In the genomic region with DNA sequence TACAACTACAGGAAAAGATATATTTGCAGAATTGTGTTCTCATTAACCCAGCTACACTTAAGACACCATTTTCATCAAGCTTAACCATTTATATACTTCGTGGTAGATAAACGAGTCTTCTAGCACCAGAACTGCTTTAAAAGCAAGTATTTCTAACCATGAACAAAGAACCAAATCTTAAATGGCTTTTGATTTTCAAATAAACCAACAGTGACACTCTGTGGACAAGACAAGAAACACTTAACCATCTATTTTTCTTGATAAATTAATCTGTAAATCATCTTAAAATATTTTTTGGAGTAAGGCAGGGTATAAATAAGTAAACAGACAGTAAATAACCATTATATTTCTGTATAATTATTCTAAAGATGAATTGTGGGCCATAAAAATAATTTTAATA, we compare ENCODE assay signal across 10 cellular contexts. TPM values are rescaled to one million over a fixed set of nuclear protein-coding genes. Genes with fewer than 3 reads are reported as not detected.
DNase-seq lines count a peak whose midpoint lies in the region; ATAC-seq, FAIRE-seq and TF ChIP-seq lines count a peak whose summit lies in the region.
"Had no signal": no experiment of that assay in that cellular context is flagged by ENCODE, and none has a peak within 500 bp of the region (broad histone marks: within the 10 kb centered on the region; RNA-seq: fewer than 3 reads in every experiment).

No MANE protein-coding gene starts in this region.

- H3K36me3 Mint-ChIP-seq in activated CD8-positive, alpha-beta memory T cell treated with anti-CD3 and anti-CD28 coated beads, Interleukin-2, amount 10 ng/mL, durations not matched to agents 7 days and 5 days = no peaks in the 10 kb centered on the region

- H3K4me1 Mint-ChIP-seq in activated CD8-positive, alpha-beta memory T cell treated with anti-CD3 and anti-CD28 coated beads, Interleukin-2, amount 10 ng/mL, durations not matched to agents 7 days and 5 days = no peaks in the 10 kb centered on the region

- no peak overlapping the region for H3K4me2 ChIP-seq in endothelial cell of umbilical vein (ENCODE audit: insufficient read depth, low read length)

- POLR2A ChIA-PET in endothelial cell of umbilical vein (lab: Charles Lee) = no interaction called here

- H3K9me3 Mint-ChIP-seq in activated CD8-positive, alpha-beta memory T cell treated with anti-CD3 and anti-CD28 coated beads, Interleukin-2, amount 10 ng/mL, durations not matched to agents 7 days and 5 days (ENCODE audit: low read depth) = no peaks in the 10 kb centered on the region

- no peak overlapping the region for H3K4me3 ChIP-seq in endothelial cell of umbilical vein (replicated peaks in 1 of 3; ENCODE audit: insufficient read depth in 1 of 3, low read depth in 1 of 3, low read length in 3 of 3)
- H3K4me3 ChIP-seq: mucosa of descending colon had no signal

- intact Hi-C loops in endothelial cell of umbilical vein (cut with micrococcal nuclease) = no loop called here

- no TSS peak for BruUV-seq in endothelial cell of umbilical vein (replicated peaks; lab: Mats Ljungman, UMichigan)

- H3K27me3 ChIP-seq in endothelial cell of umbilical vein (ENCODE audit: control insufficient read depth in 2 of 2, insufficient read depth in 2 of 2, low read length in 2 of 2) = no peaks in the 10 kb centered on the region

- DNase-seq in DMS153 (lab: John Stamatoyannopoulos, UW) (peak; percentile 0), DMS153 treated with DMSO at 0.1 percent for 48 hours (lab: John Stamatoyannopoulos, UW; ENCODE audit: unreplicated experiment) (no peak), NCI-H345 treated with DMSO at 0.1 percent for 48 hours (lab: John Stamatoyannopoulos, UW; ENCODE audit: unreplicated experiment) (peak; percentile 13), endothelial cell of umbilical vein (ENCODE audit: low read depth, low spot score) (no peak), retina (peak; percentile 8), mucosa of gallbladder (ENCODE audit: low spot score) (no peak)
- DNase-seq in activated CD8-positive, alpha-beta memory T cell treated with anti-CD3 and anti-CD28 coated beads, Interleukin-2, amount 10 ng/mL, durations not matched to agents 7 days and 5 days = no peak
- DNase-seq: mucosa of descending colon had no signal

- H3K79me2 ChIP-seq in endothelial cell of umbilical vein (ENCODE audit: control insufficient read depth, insufficient read depth, low read length) = no peaks in the 10 kb centered on the region

- no peaks in the 10 kb centered on the region for H3K9me1 ChIP-seq in endothelial cell of umbilical vein (replicated peaks; ENCODE audit: control insufficient read depth, extremely low read depth, insufficient read depth, low read length)

- no peaks in the 10 kb centered on the region for H3K4me1 ChIP-seq in endothelial cell of umbilical vein (ENCODE audit: control insufficient read depth, extremely low read depth, insufficient read depth, low read length)

- H3K27me3 Mint-ChIP-seq in activated CD8-positive, alpha-beta memory T cell treated with anti-CD3 and anti-CD28 coated beads, Interleukin-2, amount 10 ng/mL, durations not matched to agents 7 days and 5 days = no peaks in the 10 kb centered on the region

- H3K9me3 ChIP-seq in endothelial cell of umbilical vein (replicated peaks; ENCODE audit: control insufficient read depth, insufficient read depth, low read length) = no peaks in the 10 kb centered on the region
- H3K9me3 ChIP-seq: mucosa of descending colon had no signal

- CTCF ChIA-PET in endothelial cell of umbilical vein (lab: Charles Lee) = interaction anchor here (1.3 kb wide), 1 partner anchor 397 kb away, joined by 5 read pairs; no protein-coding TSS in a partner anchor
- CTCF ChIA-PET in activated CD8-positive, alpha-beta memory T cell treated with anti-CD3 and anti-CD28 coated beads, Interleukin-2, amount 10 ng/mL, durations not matched to agents 7 days and 5 days (lab: Charles Lee) = no interaction called here

- FAIRE-seq in endothelial cell of umbilical vein (lab: Jason Lieb, UNC) = peak; percentile 42

- no peaks in the 10 kb centered on the region for H3K36me3 ChIP-seq in endothelial cell of umbilical vein (ENCODE audit: control insufficient read depth in 2 of 2, extremely low read depth in 1 of 2, insufficient read depth in 2 of 2, low read length in 2 of 2)

- dilution Hi-C loops in endothelial cell of umbilical vein (cut with MboI; ENCODE audit: extremely low pct_ligation_motif_present, low sequenced_read_pairs) = no loop called here

- H3K27ac Mint-ChIP-seq in activated CD8-positive, alpha-beta memory T cell treated with anti-CD3 and anti-CD28 coated beads, Interleukin-2, amount 10 ng/mL, durations not matched to agents 7 days and 5 days = no peak overlapping the region

- no peak for TF ChIP-seq POLR2A in endothelial cell of umbilical vein (IDR thresholded peaks at IDR 0.05; ENCODE audit: low read depth, low read length)

- H2AFZ ChIP-seq in endothelial cell of umbilical vein (ENCODE audit: low read depth, low read length) = no peak overlapping the region

- no peaks in the 10 kb centered on the region for H4K20me1 ChIP-seq in endothelial cell of umbilical vein (replicated peaks; ENCODE audit: control insufficient read depth, extremely low read depth, insufficient read depth, low read length)

- H3K4me3 Mint-ChIP-seq in activated CD8-positive, alpha-beta memory T cell treated with anti-CD3 and anti-CD28 coated beads, Interleukin-2, amount 10 ng/mL, durations not matched to agents 7 days and 5 days = no peak overlapping the region

- H3K27ac ChIP-seq in endothelial cell of umbilical vein (ENCODE audit: insufficient read depth, low read depth, low read length) = no peak overlapping the region

- no peak for ATAC-seq in HG02642 (IDR thresholded peaks at IDR 0.05; ENCODE audit: poor library complexity, unreplicated experiment)
- ATAC-seq in activated CD8-positive, alpha-beta memory T cell treated with anti-CD3 and anti-CD28 coated beads, Interleukin-2, amount 10 ng/mL, durations not matched to agents 7 days and 5 days = no peak
- ATAC-seq: mucosa of descending colon had no signal

- H3K9ac ChIP-seq in endothelial cell of umbilical vein (replicated peaks; ENCODE audit: extremely low read depth, insufficient read depth, low read length) = no peak overlapping the region

- no peak for TF ChIP-seq CTCF in endothelial cell of umbilical vein (IDR thresholded peaks at IDR 0.05; ENCODE audit: extremely low read depth in 1 of 2, insufficient read depth in 1 of 2, low read depth in 1 of 2, low read length in 2 of 2)

TF ChIP-seq in endothelial cell of umbilical vein, 7 proteins besides CTCF, POLR2A, EP300 and RAD21:
- TF ChIP-seq JUN (IDR thresholded peaks at IDR 0.05; ENCODE audit: borderline replicate concordance, insufficient read depth, insufficient read length, low read depth) = no peak
- TF ChIP-seq POLR2AphosphoS5 (IDR thresholded peaks at IDR 0.05; ENCODE audit: insufficient read depth, low read depth, low read length) = no peak
- TF ChIP-seq FOS (IDR thresholded peaks at IDR 0.05; ENCODE audit: borderline replicate concordance, insufficient read depth, low read length) = no peak
- TF ChIP-seq EZH2 (IDR thresholded peaks at IDR 0.05; ENCODE audit: borderline replicate concordance, low read depth, low read length, severe bottlenecking) = no peak
- TF ChIP-seq, protein P1, sequence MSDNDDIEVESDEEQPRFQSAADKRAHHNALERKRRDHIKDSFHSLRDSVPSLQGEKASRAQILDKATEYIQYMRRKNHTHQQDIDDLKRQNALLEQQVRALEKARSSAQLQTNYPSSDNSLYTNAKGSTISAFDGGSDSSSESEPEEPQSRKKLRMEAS (IDR thresholded peaks at IDR 0.05; ENCODE audit: insufficient read depth, insufficient read length) = no peak
- no peak for TF ChIP-seq MYC (IDR thresholded peaks at IDR 0.05; ENCODE audit: low read depth, low read length)
TF ChIP-seq in endothelial cell of umbilical vein: peak in this region for 0.

RNA-seq across cellular contexts. Expression of gene BEND2, which starts 10.2 kb away (rescaled TPM):
- total RNA-seq in endothelial cell of umbilical vein (not detected in 2 replicates), mucosa of gallbladder (not detected)
- polyA plus RNA-seq in endothelial cell of umbilical vein = not detected in 2 replicates
- not detected in 2 replicates for polyA plus RNA-seq in endothelial cell of umbilical vein (2011; cell fraction: cytosol; rRNA removed)
- polyA plus RNA-seq in endothelial cell of umbilical vein (2011; cell fraction: nucleus; rRNA removed) = not detected in 2 replicates
- not detected in 2 replicates for polyA plus RNA-seq in endothelial cell of umbilical vein (2012)
- not detected in 2 replicates for polyA minus RNA-seq in endothelial cell of umbilical vein
- polyA minus RNA-seq in endothelial cell of umbilical vein (2011; cell fraction: cytosol; rRNA and poly(A)+ RNA removed) = not detected
- polyA minus RNA-seq in endothelial cell of umbilical vein (2011; cell fraction: nucleus; rRNA and poly(A)+ RNA removed) = not detected in 2 replicates
- not detected for total RNA-seq in activated CD8-positive, alpha-beta memory T cell treated with anti-CD3 and anti-CD28 coated beads, Interleukin-2, amount 10 ng/mL, durations not matched to agents 7 days and 5 days
- total RNA-seq: dermis microvascular lymphatic vessel endothelial cell, mucosa of descending colon had no signal

Comparison
In these comparisons a context has a peak if more than half of its experiments do, and no peak if none do; other contexts are left out.
1. DNase-seq: peak in DMS153 (single experiment), NCI-H345 treated with DMSO at 0.1 percent for 48 hours (single experiment) and retina (single experiment); none in DMS153 treated with DMSO at 0.1 percent for 48 hours (single experiment), endothelial cell of umbilical vein (single experiment), mucosa of gallbladder (single experiment) and activated CD8-positive, alpha-beta memory T cell treated with anti-CD3 and anti-CD28 coated beads, Interleukin-2, amount 10 ng/mL, durations not matched to agents 7 days and 5 days (single experiment).